ENCODE assay signal across 14 cellular contexts in genomic region chr5:134099939-134100282, GRCh38. TPM values are rescaled to one million over a fixed set of nuclear protein-coding genes. Genes with fewer than 3 reads are reported as not detected.
DNase-seq lines count a peak whose midpoint lies in the region; ATAC-seq, FAIRE-seq and TF ChIP-seq lines count a peak whose summit lies in the region.
"Had no signal": no experiment of that assay in that cellular context is flagged by ENCODE, and none has a peak within 500 bp of the region (broad histone marks: within the 10 kb centered on the region; RNA-seq: fewer than 3 reads in every experiment).

No MANE protein-coding gene starts in this region.

- no peaks in the 10 kb centered on the region for H3K36me3 ChIP-seq in HepG2 (replicated peaks in 1 of 2; ENCODE audit: control insufficient read depth in 1 of 2, insufficient read depth in 2 of 2, low read length in 2 of 2)

- peak overlapping the region; percentile 97 for H3K27ac ChIP-seq in CD4-positive, alpha-beta T cell (ENCODE audit: low read depth, low read length)
- H3K27ac ChIP-seq in HepG2 (ENCODE audit: extremely low read length, insufficient read depth, low read length) (peak overlapping the region; percentile 90), dorsolateral prefrontal cortex (no peak overlapping the region)
- H3K27ac ChIP-seq: C4-2B, GM23248 had no signal

- no peaks in the 10 kb centered on the region for H3K27me3 Mint-ChIP-seq in CD4-positive, alpha-beta T cell
- H3K27me3 Mint-ChIP-seq in activated CD8-positive, alpha-beta T cell treated with anti-CD3 and anti-CD28 coated beads, Interleukin-2, amount 10 ng/mL, durations not matched to agents 7 days and 5 days (ENCODE audit: low read depth): peaks cover 2% of the 10 kb centered on the region

- CTCF ChIA-PET in CD4-positive, alpha-beta T cell (lab: Charles Lee): interaction anchor here (0.6 to 5.8 kb wide), 18 partner anchors 9 to 103 kb away, joined by 3 to 77 read pairs (median 6); no protein-coding TSS in a partner anchor
- CTCF ChIA-PET in activated CD8-positive, alpha-beta T cell treated with anti-CD3 and anti-CD28 coated beads, Interleukin-2, amount 10 ng/mL, durations not matched to agents 7 days and 5 days (lab: Charles Lee): interaction anchor here (0.7 to 4.4 kb wide), 18 partner anchors 9 to 130 kb away, joined by 3 to 111 read pairs (median 6); partner anchors contain the start of gene PPP2CA
- CTCF ChIA-PET in HepG2 (lab: Yijun Ruan, JAX; ENCODE audit: low intra/inter-chr PET ratio, low total read pairs): interaction anchor here (1.0 to 2.3 kb wide), 3 partner anchors 40 to 61 kb away, joined by 3 to 12 read pairs (median 4); no protein-coding TSS in a partner anchor

- no TSS peak for BruUV-seq in HepG2 (replicated peaks; lab: Mats Ljungman, UMichigan)

- no peak overlapping the region for H2AFZ ChIP-seq in HepG2 (ENCODE audit: low read length)

- in situ Hi-C loops in HepG2 (cut with HindIII; ENCODE audit: extremely low pct_ligation_motif_present, low pct_unique_long_range_greater_than_20kb): loop anchor here (5.0 kb wide), 1 partner anchor 58 kb away; no protein-coding TSS in a partner anchor

- TF ChIP-seq RAD21 in HepG2 (CRISPR knock-in tag; IDR thresholded peaks at IDR 0.05): no peak

- intact Hi-C loops in CD4-positive, alpha-beta T cell (cut with DNase I, micrococcal nuclease): loop anchor here in 1 of 2 experiments (1.0 to 2.0 kb wide), 2 partner anchors 10 to 17 kb away; no protein-coding TSS in a partner anchor
- intact Hi-C loops in HepG2 (cut with micrococcal nuclease; ENCODE audit: unreplicated experiment) (loop anchor here (2.0 kb wide), 3 partner anchors 29 to 61 kb away; no protein-coding TSS in a partner anchor), dorsolateral prefrontal cortex (cut with DNase I) (loop anchor here in 1 of 2 donors (2.0 kb wide), 1 partner anchor 45 kb away; no protein-coding TSS in a partner anchor)

- H3K4me1 ChIP-seq in HepG2 (ENCODE audit: insufficient read depth, low read length): peaks cover 94% of the 10 kb centered on the region

- H3K36me3 Mint-ChIP-seq in CD4-positive, alpha-beta T cell (ENCODE audit: low read depth): no peaks in the 10 kb centered on the region
- H3K36me3 Mint-ChIP-seq in activated CD8-positive, alpha-beta T cell treated with anti-CD3 and anti-CD28 coated beads, Interleukin-2, amount 10 ng/mL, durations not matched to agents 7 days and 5 days (ENCODE audit: low read depth): no peaks in the 10 kb centered on the region

- H3K9me3 ChIP-seq in CD4-positive, alpha-beta T cell (ENCODE audit: control insufficient read depth, low read length): no peaks in the 10 kb centered on the region
- H3K9me3 ChIP-seq in HepG2 (ENCODE audit: low read length): no peaks in the 10 kb centered on the region

- FAIRE-seq in HepG2 (lab: Jason Lieb, UNC): no peak

- H3K4me3 ChIP-seq in HepG2 (replicated peaks in 1 of 3; ENCODE audit: insufficient read depth in 1 of 3, low read depth in 2 of 3, low read length in 3 of 3) (peak overlapping the region in 2 of 3 experiments; percentile 54 to 66; a peak in 3 of 6 replicates), dorsolateral prefrontal cortex (no peak overlapping the region), foreskin fibroblast (ENCODE audit: low read depth in 1 of 2, low read length in 2 of 2) (no peak overlapping the region)
- H3K4me3 ChIP-seq: GM23248, K562 had no signal

- no peak for TF ChIP-seq CTCF in CD4-positive, alpha-beta T cell (IDR thresholded peaks at IDR 0.05)
- TF ChIP-seq CTCF in HepG2 (CRISPR knock-in tag; IDR thresholded peaks at IDR 0.05): no peak
- TF ChIP-seq CTCF in dorsolateral prefrontal cortex (IDR thresholded peaks at IDR 0.05 in 54 of 56, conservative IDR thresholded peaks at IDR 0.05 in 2 of 56; ENCODE audit: low read depth in 1 of 56, partially characterized antibody in 56 of 56): no peak
- TF ChIP-seq CTCF in foreskin fibroblast (IDR thresholded peaks at IDR 0.05; ENCODE audit: low read depth, low read length): no peak

- POLR2A ChIA-PET in CD4-positive, alpha-beta T cell (lab: Charles Lee): interaction anchor here (0.6 to 3.4 kb wide), 11 partner anchors 27 to 1609 kb away, joined by 3 to 25 read pairs (median 5); partner anchors contain the start of genes IRF1, PPP2CA, SKP1 and VDAC1
- POLR2A ChIA-PET in activated CD8-positive, alpha-beta T cell treated with anti-CD3 and anti-CD28 coated beads, Interleukin-2, amount 10 ng/mL, durations not matched to agents 7 days and 5 days (lab: Charles Lee): interaction anchor here (0.7 to 3.4 kb wide), 16 partner anchors 9 to 77 kb away, joined by 3 to 27 read pairs (median 7); partner anchors contain the start of genes SKP1 and TCF7
- POLR2A ChIA-PET in HepG2 (lab: Yijun Ruan, JAX): interaction anchor here (0.7 to 5.0 kb wide), 27 partner anchors 9 to 130 kb away, joined by 3 to 70 read pairs (median 8); partner anchors contain the start of genes PPP2CA, TCF7 and VDAC1

- peak overlapping the region; percentile 94 for H3K27ac Mint-ChIP-seq in CD4-positive, alpha-beta T cell
- H3K27ac Mint-ChIP-seq in activated CD8-positive, alpha-beta T cell treated with anti-CD3 and anti-CD28 coated beads, Interleukin-2, amount 10 ng/mL, durations not matched to agents 7 days and 5 days: peak overlapping the region; percentile 89

- H3K4me1 Mint-ChIP-seq in CD4-positive, alpha-beta T cell (ENCODE audit: low read depth): peaks cover 85% of the 10 kb centered on the region
- H3K4me1 Mint-ChIP-seq in activated CD8-positive, alpha-beta T cell treated with anti-CD3 and anti-CD28 coated beads, Interleukin-2, amount 10 ng/mL, durations not matched to agents 7 days and 5 days (ENCODE audit: low read depth): peaks cover 74% of the 10 kb centered on the region

- TF ChIP-seq POLR2A in HepG2 (IDR thresholded peaks at IDR 0.05; ENCODE audit: insufficient read depth in 1 of 2, low read depth in 2 of 2, low read length in 2 of 2) (no peak), erythroblast (IDR thresholded peaks at IDR 0.05; ENCODE audit: low read length) (no peak)

- peak overlapping the region; percentile 57 for H3K4me3 Mint-ChIP-seq in CD4-positive, alpha-beta T cell
- H3K4me3 Mint-ChIP-seq in activated CD8-positive, alpha-beta T cell treated with anti-CD3 and anti-CD28 coated beads, Interleukin-2, amount 10 ng/mL, durations not matched to agents 7 days and 5 days: no peak overlapping the region

- H3K9me3 Mint-ChIP-seq in CD4-positive, alpha-beta T cell: no peaks in the 10 kb centered on the region
- no peaks in the 10 kb centered on the region for H3K9me3 Mint-ChIP-seq in activated CD8-positive, alpha-beta T cell treated with anti-CD3 and anti-CD28 coated beads, Interleukin-2, amount 10 ng/mL, durations not matched to agents 7 days and 5 days (ENCODE audit: insufficient read depth)

- DNase-seq in CD4-positive, alpha-beta T cell: no peak
- no peak for DNase-seq in activated CD8-positive, alpha-beta T cell treated with anti-CD3 and anti-CD28 coated beads, Interleukin-2, amount 10 ng/mL, durations not matched to agents 7 days and 5 days
- DNase-seq in HepG2 (ENCODE audit: low spot score) (no peak), erythroblast (lab: John Stamatoyannopoulos, UW) (no peak), anterior cingulate cortex (lab: John Stamatoyannopoulos, UW) (no peak), dorsolateral prefrontal cortex (no peak), foreskin fibroblast (no peak)
- DNase-seq: cerebellar nuclear complex, left cardiac atrium, NCI-H2081 had no signal

- no peak for TF ChIP-seq EP300 in HepG2 (IDR thresholded peaks at IDR 0.05; ENCODE audit: low read depth in 2 of 2, low read length in 2 of 2)
- no peak for TF ChIP-seq EP300 in HepG2 (CRISPR knock-in tag; IDR thresholded peaks at IDR 0.05; ENCODE audit: borderline replicate concordance)

- no peak for ATAC-seq in CD4-positive, alpha-beta T cell (ENCODE audit: poor library complexity)
- peak; percentile 1 for ATAC-seq in HG03103 (IDR thresholded peaks at IDR 0.05; ENCODE audit: low read depth, unreplicated experiment)
- no peak for ATAC-seq in activated CD8-positive, alpha-beta T cell treated with anti-CD3 and anti-CD28 coated beads, Interleukin-2, amount 10 ng/mL, durations not matched to agents 7 days and 5 days
- ATAC-seq in HepG2: no peak

- no peaks in the 10 kb centered on the region for H3K79me2 ChIP-seq in HepG2 (ENCODE audit: insufficient read depth, low read length)

- H3K4me2 ChIP-seq in HepG2 (ENCODE audit: low read depth, low read length): peak overlapping the region; percentile 89

- H3K27me3 ChIP-seq in CD4-positive, alpha-beta T cell (ENCODE audit: control insufficient read depth, insufficient read depth, low read length): no peaks in the 10 kb centered on the region
- H3K27me3 ChIP-seq in HepG2 (ENCODE audit: control insufficient read depth in 1 of 2, insufficient read depth in 2 of 2, low read length in 2 of 2) (peaks cover 0 to 1% of the 10 kb centered on the region in 2 experiments; a peak in 1 of 5 replicates), dorsolateral prefrontal cortex (no peaks in the 10 kb centered on the region)

- 17% methylated on average over 2 of the region's 2 CpGs for WGBS in HepG2 (ENCODE audit: low lambda C conversion rate)

- no peaks in the 10 kb centered on the region for H4K20me1 ChIP-seq in HepG2 (ENCODE audit: insufficient read depth, low read length)

- peak overlapping the region; percentile 75; the same call in 1 of the 2 replicates for H3K9ac ChIP-seq in HepG2 (ENCODE audit: insufficient read depth, low read depth, low read length)
- H3K9ac ChIP-seq: GM23248 had no signal

RNA-seq across cellular contexts. Expression of gene TCF7, which starts 14.6 kb away (rescaled TPM):
- total RNA-seq in CD4-positive, alpha-beta T cell: 100 to 1,000 TPM; 480 to 493 TPM
- 10 to 100 TPM; 93.4 to 97.8 TPM for total RNA-seq in activated CD8-positive, alpha-beta T cell treated with anti-CD3 and anti-CD28 coated beads, Interleukin-2, amount 10 ng/mL, durations not matched to agents 7 days and 5 days
- total RNA-seq in HepG2 (2016; rRNA removed; fragmentation: Illumina TruSeq; extraction: Trizol) (6.8 and 7.9 TPM in 2 replicates), dorsolateral prefrontal cortex (1 to 10 TPM in 115 of 120 experiments, under 1 TPM in 5; 0.75 to 9.0 (median 2.3) TPM)
- 5.3 and 5.4 TPM in 2 replicates for total RNA-seq in HepG2 (2016; cell fraction: cytosol; rRNA removed; fragmentation: Illumina TruSeq; extraction: Trizol; ENCODE audit: low read depth)
- total RNA-seq in HepG2 (2016; cell fraction: insoluble cytoplasmic fraction; rRNA removed; fragmentation: Illumina TruSeq; extraction: Trizol): 7.1 and 8.8 TPM in 2 replicates
- total RNA-seq in HepG2 (2016; cell fraction: membrane; rRNA removed; fragmentation: Illumina TruSeq; extraction: Trizol): 15.7 and 15.8 TPM in 2 replicates
- total RNA-seq in HepG2 (2016; cell fraction: nucleus; rRNA removed; fragmentation: Illumina TruSeq; extraction: Trizol): 10.0 and 10.9 TPM in 2 replicates
- polyA plus RNA-seq in HepG2 (2011; rRNA removed): 6.3 and 9.0 TPM in 2 replicates
- polyA plus RNA-seq in HepG2 (2011; cell fraction: cytosol; rRNA removed): 4.8 and 5.8 TPM in 2 replicates
- polyA plus RNA-seq in HepG2 (2011; cell fraction: nucleus; rRNA removed): 7.5 and 7.7 TPM in 2 replicates
- polyA plus RNA-seq in HepG2 (2012): 8.6 and 11.4 TPM in 2 replicates
- 21.6 and 22.8 TPM in 2 replicates for polyA plus RNA-seq in HepG2 (2016; cell fraction: cytosol; fragmentation: Illumina TruSeq; extraction: Trizol; ENCODE audit: low read depth)
- polyA plus RNA-seq in HepG2 (2016; cell fraction: insoluble cytoplasmic fraction; fragmentation: Illumina TruSeq; extraction: Trizol; ENCODE audit: low read depth): 21.8 and 29.7 TPM in 2 replicates
- 44.0 and 50.2 TPM in 2 replicates for polyA plus RNA-seq in HepG2 (2016; cell fraction: membrane; fragmentation: Illumina TruSeq; extraction: Trizol; ENCODE audit: low read depth)
- 25.7 and 28.7 TPM in 2 replicates for polyA plus RNA-seq in HepG2 (2016; cell fraction: nucleus; fragmentation: Illumina TruSeq; extraction: Trizol; ENCODE audit: insufficient read depth, low read depth)
- 0.19 and 20.5 TPM in 2 replicates for polyA minus RNA-seq in HepG2 (2011; rRNA and poly(A)+ RNA removed; ENCODE audit: low replicate concordance)
- 3.3 and 5.4 TPM in 2 replicates for polyA minus RNA-seq in HepG2 (2011; cell fraction: cytosol; rRNA and poly(A)+ RNA removed)
- polyA minus RNA-seq in HepG2 (2011; cell fraction: nucleus; rRNA and poly(A)+ RNA removed): 15.2 and 18.2 TPM in 2 replicates

Comparison
In these comparisons a context has a peak if more than half of its experiments do, and no peak if none do; other contexts are left out.
1. H3K27ac ChIP-seq: peak in CD4-positive, alpha-beta T cell (single experiment) and HepG2 (single experiment); none in dorsolateral prefrontal cortex (0 of 59).
2. H3K4me3 ChIP-seq: peak in HepG2 (2 of 3); none in dorsolateral prefrontal cortex (0 of 59) and foreskin fibroblast (0 of 2).
3. RNA of gene TCF7, which starts 14.6 kb away (total RNA-seq): 480 to 493 TPM in CD4-positive, alpha-beta T cell and 93.4 to 97.8 TPM in activated CD8-positive, alpha-beta T cell treated with anti-CD3 and anti-CD28 coated beads, Interleukin-2, amount 10 ng/mL, durations not matched to agents 7 days and 5 days; 5.3 to 15.8 TPM in HepG2 and 0.75 to 9.0 TPM in dorsolateral prefrontal cortex; every median in the first group is over 4 times any median in the second.